ENCODE assay signal across 8 cellular contexts in the genomic region with DNA sequence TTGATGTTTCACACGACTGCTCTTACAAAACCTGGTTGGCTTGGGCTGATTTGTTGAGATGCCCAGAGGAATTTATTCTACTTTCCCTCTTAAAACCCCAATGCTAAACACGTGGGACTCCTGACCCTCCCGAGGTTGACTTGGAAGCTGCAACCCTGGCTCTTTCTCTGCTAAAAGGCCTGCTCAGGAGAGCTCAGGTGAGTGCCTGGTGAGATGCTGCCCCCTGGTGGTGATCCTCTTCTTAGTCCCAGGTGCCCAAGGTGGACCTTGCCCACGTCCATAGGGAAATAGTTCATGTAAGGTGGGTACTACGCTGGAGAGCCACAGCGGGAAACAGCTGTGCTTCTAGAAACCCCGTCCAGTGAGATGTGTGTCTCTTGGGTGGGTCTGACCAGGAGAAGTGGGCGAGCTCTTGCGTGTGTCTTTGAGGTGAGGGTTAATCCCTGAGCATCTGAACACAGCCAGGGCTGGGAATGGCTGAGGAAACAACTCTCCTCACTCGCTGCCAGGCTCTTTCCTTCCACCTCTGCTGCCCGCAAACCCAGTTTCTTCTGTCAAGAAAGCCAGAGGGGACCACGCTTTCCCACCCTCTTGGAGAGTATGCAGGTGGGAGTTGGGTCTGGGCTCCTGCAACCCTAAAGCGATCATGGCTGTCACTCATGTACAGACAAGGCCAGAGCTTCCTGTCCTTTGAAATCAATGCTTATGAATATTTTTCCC. TPM values are rescaled to one million over a fixed set of nuclear protein-coding genes. Genes with fewer than 3 reads are reported as not detected.
DNase-seq lines count a peak whose midpoint lies in the region; ATAC-seq and TF ChIP-seq lines count a peak whose summit lies in the region.

No MANE protein-coding gene starts in this region.

- ATAC-seq in HG02981 (IDR thresholded peaks at IDR 0.05; ENCODE audit: unreplicated experiment) (peak; percentile 65), HG02970 (IDR thresholded peaks at IDR 0.05; ENCODE audit: low FRiP score, unreplicated experiment) (no peak), HG02840 (IDR thresholded peaks at IDR 0.05; ENCODE audit: low FRiP score, unreplicated experiment) (no peak)

- no peaks in the 10 kb centered on the region for H3K27me3 Mint-ChIP-seq in glutamatergic neuron (ENCODE audit: unreplicated experiment)

- H3K9me3 Mint-ChIP-seq in glutamatergic neuron (ENCODE audit: unreplicated experiment), result peaks cover 4% of the 10 kb centered on the region

- peak; percentile 70 for DNase-seq in GM10248 (ENCODE audit: extremely low spot score)
- peak; percentile 36 for DNase-seq in NCI-H526 treated with DMSO at 0.1 percent for 48 hours (lab: John Stamatoyannopoulos, UW)
- peak; percentile 66 to 74 for DNase-seq in activated T-cell treated with anti-CD3 and anti-CD28 coated beads, Interleukin-2, amount 50 U/mL, for 48 hours
- DNase-seq in glutamatergic neuron, result peak; percentile 69
- DNase-seq in posterior vena cava (ENCODE audit: low spot score), result peak; percentile 80

- CTCF ChIA-PET in GM10248 (lab: Yijun Ruan, JAX), result interaction anchor here (0.6 to 2.1 kb wide), 9 partner anchors 8 to 917 kb away, joined by 3 to 11 read pairs (median 4); no protein-coding TSS in a partner anchor

- H3K4me1 Mint-ChIP-seq in glutamatergic neuron (ENCODE audit: low read depth, unreplicated experiment), result peaks cover 11% of the 10 kb centered on the region

- intact Hi-C loops in posterior vena cava (cut with DNase I), result no loop called here

- TF ChIP-seq CTCF in GM10248 (IDR thresholded peaks at IDR 0.05; ENCODE audit: control extremely low read depth, extremely low read depth, low read depth, missing control alignments), result peak; percentile 56
- TF ChIP-seq CTCF in glutamatergic neuron (IDR thresholded peaks at IDR 0.05; ENCODE audit: partially characterized antibody, unreplicated experiment), result peak; percentile 87

- H3K36me3 Mint-ChIP-seq in glutamatergic neuron (ENCODE audit: unreplicated experiment), result no peaks in the 10 kb centered on the region

- POLR2A ChIA-PET in GM10248 (lab: Yijun Ruan, JAX), result no interaction called here

- no peak overlapping the region for H3K4me3 Mint-ChIP-seq in glutamatergic neuron (ENCODE audit: unreplicated experiment)

- H3K27ac Mint-ChIP-seq in glutamatergic neuron (ENCODE audit: unreplicated experiment), result no peak overlapping the region

RNA-seq across cellular contexts. Expression of a gene that starts 25.5 kb away (rescaled TPM):
- total RNA-seq in glutamatergic neuron (ENCODE audit: unreplicated experiment) (226 TPM), posterior vena cava (10 to 100 TPM; 75.3 to 85.8 TPM)
